In genomic region chr7:771241-772004, GRCh38 we compare ENCODE assay signal across 11 cellular contexts. TPM values are rescaled to one million over a fixed set of nuclear protein-coding genes. Genes with fewer than 3 reads are reported as not detected.
DNase-seq lines count a peak whose midpoint lies in the region; ATAC-seq and TF ChIP-seq lines count a peak whose summit lies in the region.
"Had no signal": no experiment of that assay in that cellular context is flagged by ENCODE, and none has a peak within 500 bp of the region (broad histone marks: within the 10 kb centered on the region; RNA-seq: fewer than 3 reads in every experiment).

No MANE protein-coding gene starts in this region.

- no peaks in the 10 kb centered on the region for H3K27me3 ChIP-seq in thoracic aorta (replicated peaks; ENCODE audit: insufficient read depth)

- H3K36me3 ChIP-seq in mesodermal cell (ENCODE audit: control insufficient read depth, insufficient read depth, low read length), result peaks cover 62% of the 10 kb centered on the region
- H3K36me3 ChIP-seq in thoracic aorta, result peaks cover 2% of the 10 kb centered on the region

- intact Hi-C loops in activated CD4-positive, alpha-beta T cell treated with anti-CD3 and anti-CD28 coated beads, Interleukin-2, amount 10 ng/mL, durations not matched to agents 24 days and 14 days (cut with micrococcal nuclease), result no loop called here

- no peak overlapping the region for H3K27ac Mint-ChIP-seq in activated CD4-positive, alpha-beta T cell treated with anti-CD3 and anti-CD28 coated beads, Interleukin-2, amount 10 ng/mL, durations not matched to agents 24 days and 14 days

- no peaks in the 10 kb centered on the region for H3K9me3 ChIP-seq in mesodermal cell (ENCODE audit: control insufficient read depth, low read length)
- no peaks in the 10 kb centered on the region for H3K9me3 ChIP-seq in thoracic aorta

- ATAC-seq in thoracic aorta (ENCODE audit: insufficient number of reproducible peaks, low FRiP score, low read depth), result peak; percentile 66
- ATAC-seq in HG03354 (IDR thresholded peaks at IDR 0.05; ENCODE audit: poor library complexity, severe bottlenecking, unreplicated experiment), result no peak

- no peaks in the 10 kb centered on the region for H3K9me3 Mint-ChIP-seq in activated CD4-positive, alpha-beta T cell treated with anti-CD3 and anti-CD28 coated beads, Interleukin-2, amount 10 ng/mL, durations not matched to agents 24 days and 14 days

- no peak overlapping the region for H3K4me3 Mint-ChIP-seq in activated CD4-positive, alpha-beta T cell treated with anti-CD3 and anti-CD28 coated beads, Interleukin-2, amount 10 ng/mL, durations not matched to agents 24 days and 14 days

- 93 to 97% methylated on average over 22 of the region's 24 CpGs for WGBS in mesodermal cell (ENCODE audit: insufficient coverage in 2 of 2), 2 experiments

- H3K4me3 ChIP-seq in fibroblast of the aortic adventitia (ENCODE audit: low read depth, low read length), result no peak overlapping the region
- no peak overlapping the region for H3K4me3 ChIP-seq in mesodermal cell (ENCODE audit: extremely low read depth, insufficient read depth, low read length, poor library complexity, severe bottlenecking)
- peak overlapping the region; percentile 62 for H3K4me3 ChIP-seq in thoracic aorta

- no peaks in the 10 kb centered on the region for H3K27me3 Mint-ChIP-seq in activated CD4-positive, alpha-beta T cell treated with anti-CD3 and anti-CD28 coated beads, Interleukin-2, amount 10 ng/mL, durations not matched to agents 24 days and 14 days

- peaks cover 3% of the 10 kb centered on the region for H3K4me1 ChIP-seq in mesodermal cell (ENCODE audit: control insufficient read depth, insufficient read depth, low read length, poor library complexity, severe bottlenecking)
- H3K4me1 ChIP-seq in thoracic aorta (ENCODE audit: control insufficient read depth in 1 of 2, low read depth in 2 of 2), result peaks cover 0 to 22% of the 10 kb centered on the region in 2 donors

- DNase-seq in RWPE1 (ENCODE audit: low spot score) (no peak), fibroblast of the aortic adventitia (ENCODE audit: low read depth) (peak; percentile 60), thoracic aorta (ENCODE audit: low spot score) (no peak), NCI-H2196 treated with DMSO at 0.1 percent for 48 hours (lab: John Stamatoyannopoulos, UW; ENCODE audit: unreplicated experiment) (no peak), HCEC 1CT (no peak)
- DNase-seq in activated CD4-positive, alpha-beta T cell treated with anti-CD3 and anti-CD28 coated beads, Interleukin-2, amount 10 ng/mL, durations not matched to agents 24 days and 14 days, result no peak
- DNase-seq: activated CD8-positive, alpha-beta memory T cell treated with anti-CD3 and anti-CD28 coated beads, Interleukin-2, amount 50 U/mL, for 4 hours; H7; NCI-H82 had no signal

- no peaks in the 10 kb centered on the region for H3K4me1 Mint-ChIP-seq in activated CD4-positive, alpha-beta T cell treated with anti-CD3 and anti-CD28 coated beads, Interleukin-2, amount 10 ng/mL, durations not matched to agents 24 days and 14 days

- H3K27ac ChIP-seq in RWPE1, result peak overlapping the region; percentile 75
- H3K27ac ChIP-seq in mesodermal cell (ENCODE audit: low read depth, low read length, severe bottlenecking), result peak overlapping the region; percentile 57
- peak overlapping the region; percentile 72 to 87 for H3K27ac ChIP-seq in thoracic aorta

- POLR2A ChIA-PET in RWPE1 (lab: Yijun Ruan, JAX; ENCODE audit: low non-redundant PET), result no interaction called here

- CTCF ChIA-PET in RWPE1 (lab: Yijun Ruan, JAX), result interaction anchor here (0.6 to 1.0 kb wide), 4 partner anchors 9 to 450 kb away, joined by 3 read pairs; no protein-coding TSS in a partner anchor

- no peak for TF ChIP-seq CTCF in RWPE1 (conservative IDR thresholded peaks at IDR 0.05; ENCODE audit: low read depth)
- TF ChIP-seq CTCF in fibroblast of the aortic adventitia (IDR thresholded peaks at IDR 0.05; ENCODE audit: insufficient read depth, low read length), result no peak
- no peak for TF ChIP-seq CTCF in thoracic aorta (IDR thresholded peaks at IDR 0.05)

- peaks cover 16% of the 10 kb centered on the region for H3K36me3 Mint-ChIP-seq in activated CD4-positive, alpha-beta T cell treated with anti-CD3 and anti-CD28 coated beads, Interleukin-2, amount 10 ng/mL, durations not matched to agents 24 days and 14 days (ENCODE audit: low read depth)

RNA-seq across cellular contexts. Expression of gene PRKAR1B, which starts 44.3 kb away (rescaled TPM):
- total RNA-seq in fibroblast of the aortic adventitia (ENCODE audit: low replicate concordance) (7.0 and 10.1 TPM in 2 replicates), thoracic aorta (10 to 100 TPM; 15.6 to 18.4 TPM)
- polyA plus RNA-seq in mesodermal cell (2013, experiment 1 of 2), result 10.0 TPM
- 10.9 TPM for polyA plus RNA-seq in mesodermal cell (2013, experiment 2 of 2)
- 39.4 and 47.0 TPM in 2 replicates for total RNA-seq in activated CD4-positive, alpha-beta T cell treated with anti-CD3 and anti-CD28 coated beads, Interleukin-2, amount 10 ng/mL, durations not matched to agents 24 days and 14 days

RNA-seq across cellular contexts. Expression of gene DNAAF5, which starts 44.9 kb away (rescaled TPM):
- total RNA-seq in fibroblast of the aortic adventitia (ENCODE audit: low replicate concordance), result 10.5 and 22.0 TPM in 2 replicates
- polyA plus RNA-seq in mesodermal cell (2013, experiment 1 of 2), result 33.1 TPM
- polyA plus RNA-seq in mesodermal cell (2013, experiment 2 of 2), result 25.3 TPM
- total RNA-seq in thoracic aorta, result 10 to 100 TPM; 16.7 to 23.4 TPM
- 49.4 and 50.6 TPM in 2 replicates for total RNA-seq in activated CD4-positive, alpha-beta T cell treated with anti-CD3 and anti-CD28 coated beads, Interleukin-2, amount 10 ng/mL, durations not matched to agents 24 days and 14 days
